ENCODE assay signal across 8 cellular contexts in the genomic region with DNA sequence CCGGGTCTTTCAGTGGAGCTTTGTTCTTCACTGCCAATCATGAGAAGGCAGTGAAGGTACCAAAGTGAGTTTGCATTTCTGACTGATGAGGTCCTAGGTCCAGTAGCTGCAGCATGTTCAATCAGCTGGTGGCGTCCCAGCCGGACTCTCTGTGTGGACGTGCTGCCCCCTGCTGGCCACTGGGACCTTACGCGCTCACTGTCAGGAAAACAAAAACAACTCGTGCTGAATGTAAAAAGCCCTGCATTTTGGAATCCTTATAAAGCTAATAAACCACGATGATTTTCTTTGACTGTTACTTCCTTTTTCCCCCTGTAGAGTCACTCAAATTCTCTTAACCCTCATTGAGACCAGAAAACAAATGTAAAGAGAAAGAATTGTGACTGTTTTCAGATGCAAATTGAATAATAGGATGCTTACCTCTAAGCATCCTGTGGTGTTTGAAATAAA. TPM values are rescaled to one million over a fixed set of nuclear protein-coding genes. Genes with fewer than 3 reads are reported as not detected.
DNase-seq lines count a peak whose midpoint lies in the region; ATAC-seq and TF ChIP-seq lines count a peak whose summit lies in the region.

No MANE protein-coding gene starts in this region.

- H3K27me3 ChIP-seq in dorsolateral prefrontal cortex (peaks cover under 1 to 73% (median 31%) of the 10 kb centered on the region in 45 donors), lower lobe of right lung (ENCODE audit: low read depth) (peaks cover 54% of the 10 kb centered on the region)

- no peaks in the 10 kb centered on the region for H3K36me3 ChIP-seq in lower lobe of right lung

- no peaks in the 10 kb centered on the region for H3K9me3 ChIP-seq in lower lobe of right lung

- H3K27ac ChIP-seq in dorsolateral prefrontal cortex: no peak overlapping the region
- H3K27ac ChIP-seq in lower lobe of right lung: no peak overlapping the region

- TF ChIP-seq CTCF in dorsolateral prefrontal cortex (IDR thresholded peaks at IDR 0.05 in 54 of 56, conservative IDR thresholded peaks at IDR 0.05 in 2 of 56; ENCODE audit: low read depth in 1 of 56, partially characterized antibody in 56 of 56) (peak; percentile 83 to 97 (median 93)), lower lobe of right lung (IDR thresholded peaks at IDR 0.05) (peak; percentile 88)

- DNase-seq in DMS53 treated with DMSO at 0.1 percent for 48 hours (lab: John Stamatoyannopoulos, UW; ENCODE audit: unreplicated experiment) (peak; percentile 67), NCI-H524 (lab: John Stamatoyannopoulos, UW) (peak; percentile 56 to 78), dorsolateral prefrontal cortex (peak; percentile 67 to 92 (median 86)), lower lobe of right lung (peak; percentile 91)
- DNase-seq in activated CD4-positive, alpha-beta T cell treated with anti-CD3 and anti-CD28 coated beads, Interleukin-2, amount 50 U/mL, for 4 hours: peak; percentile 68 to 69
- DNase-seq in stimulated activated CD4-positive, alpha-beta T cell treated with anti-CD3 and anti-CD28 coated beads, TNF-alpha, amount 100 ng/mL, for 48 hours (ENCODE audit: low read depth in 3 of 3): peak; percentile 51 to 79 (median 71)

- H3K4me3 ChIP-seq in dorsolateral prefrontal cortex (no peak overlapping the region), lower lobe of right lung (no peak overlapping the region)

- peaks cover 8% of the 10 kb centered on the region for H3K4me1 ChIP-seq in lower lobe of right lung

- ATAC-seq in HG03342 (IDR thresholded peaks at IDR 0.05; ENCODE audit: unreplicated experiment): peak; percentile 53
- ATAC-seq in lower lobe of right lung: peak; percentile 68 to 89
- ATAC-seq in GM19463 (IDR thresholded peaks at IDR 0.05; ENCODE audit: unreplicated experiment): no peak

- intact Hi-C loops in dorsolateral prefrontal cortex (cut with DNase I) (loop anchor here (2.0 to 10.0 kb wide), 3 partner anchors 535 to 642 kb away; no protein-coding TSS in a partner anchor), lower lobe of right lung (cut with DNase I) (no loop called here)

RNA-seq across cellular contexts. Expression of gene CD24, which starts 4.9 kb away (rescaled TPM):
- total RNA-seq in dorsolateral prefrontal cortex (10 to 100 TPM in 30 of 120 experiments, 1 to 10 TPM in 90; 1.4 to 17.5 (median 7.1) TPM), lower lobe of right lung (33.1 TPM)

RNA-seq across cellular contexts. Expression of gene MTRES1, which starts 48.5 kb away (rescaled TPM):
- total RNA-seq in dorsolateral prefrontal cortex (10 to 100 TPM; 11.8 to 29.9 (median 22.5) TPM), lower lobe of right lung (14.9 TPM)
